In genomic region chr10:98415710-98416077, GRCh38 we compare ENCODE assay signal across 12 cellular contexts. TPM values are rescaled to one million over a fixed set of nuclear protein-coding genes. Genes with fewer than 3 reads are reported as not detected.
DNase-seq lines count a peak whose midpoint lies in the region; ATAC-seq, FAIRE-seq and TF ChIP-seq lines count a peak whose summit lies in the region.
"Had no signal": no experiment of that assay in that cellular context is flagged by ENCODE, and none has a peak within 500 bp of the region (broad histone marks: within the 10 kb centered on the region; RNA-seq: fewer than 3 reads in every experiment).

No MANE protein-coding gene starts in this region.

- H3K4me1 Mint-ChIP-seq in CD4-positive, alpha-beta T cell (ENCODE audit: low read depth): peaks cover 26% of the 10 kb centered on the region

- no peak overlapping the region for H2BK15ac ChIP-seq in H1 (ENCODE audit: low read length)

- H3K79me2 ChIP-seq in Loucy (ENCODE audit: insufficient read depth, low read length) (peaks cover 11% of the 10 kb centered on the region), H1 (ENCODE audit: control insufficient read depth in 1 of 2, insufficient read depth in 2 of 2, low read length in 2 of 2) (no peaks in the 10 kb centered on the region), osteoblast (ENCODE audit: insufficient read depth, low read length) (peaks cover 10% of the 10 kb centered on the region)

- no peak overlapping the region for H3K14ac ChIP-seq in H1 (ENCODE audit: insufficient read length)

- H3K4me3 ChIP-seq in Loucy (ENCODE audit: low read length, poor library complexity, severe bottlenecking): no peak overlapping the region
- H3K4me3 ChIP-seq in H1 (ENCODE audit: extremely low read depth in 1 of 4, insufficient read depth in 2 of 4, low read depth in 3 of 4, low read length in 4 of 4): no peak overlapping the region
- no peak overlapping the region for H3K4me3 ChIP-seq in osteoblast (ENCODE audit: insufficient read depth, low read length)

- CTCF ChIA-PET in CD4-positive, alpha-beta T cell (lab: Charles Lee): interaction anchor here (2.8 kb wide), 1 partner anchor 10 kb away, joined by 11 read pairs; no protein-coding TSS in a partner anchor
- CTCF ChIA-PET in H1 (lab: Charles Lee; ENCODE audit: partially characterized antibody): interaction anchor here (0.8 to 6.9 kb wide), 2 partner anchors 10 to 14 kb away, joined by 3 to 69 read pairs; no protein-coding TSS in a partner anchor

- H3F3A ChIP-seq in Loucy (ENCODE audit: low read depth): no peaks in the 10 kb centered on the region

- H3K4me3 Mint-ChIP-seq in CD4-positive, alpha-beta T cell: no peak overlapping the region

- POLR2A ChIA-PET in CD4-positive, alpha-beta T cell (lab: Charles Lee): interaction anchor here (0.6 kb wide), 1 partner anchor 10 kb away, joined by 3 read pairs; no protein-coding TSS in a partner anchor
- POLR2A ChIA-PET in H1 (lab: Charles Lee; ENCODE audit: partially characterized antibody): interaction anchor here (0.6 to 2.0 kb wide), 9 partner anchors 9 to 1015 kb away, joined by 3 to 11 read pairs (median 5); partner anchors contain the start of genes GOT1 and HPS1

- no peak overlapping the region for H2BK20ac ChIP-seq in H1 (ENCODE audit: low read length)

- H3K23ac ChIP-seq in H1 (ENCODE audit: insufficient read length): no peak overlapping the region

- intact Hi-C loops in CD4-positive, alpha-beta T cell (cut with DNase I, micrococcal nuclease): no loop called here

- no peak overlapping the region for H2AK5ac ChIP-seq in H1 (ENCODE audit: low read depth, low read length)

- peak overlapping the region; percentile 95 for H3K27ac Mint-ChIP-seq in CD4-positive, alpha-beta T cell

- H3K36me3 Mint-ChIP-seq in CD4-positive, alpha-beta T cell (ENCODE audit: low read depth): peaks cover 44% of the 10 kb centered on the region

- H3K4ac ChIP-seq in H1 (replicated peaks; ENCODE audit: insufficient read length, low read depth, low read length): no peak overlapping the region

- peaks cover 2% of the 10 kb centered on the region; the same call in 1 of the 2 replicates for H3K36me3 ChIP-seq in Loucy (ENCODE audit: insufficient read depth, low read length)
- peaks cover 0 to 6% (median 2%) of the 10 kb centered on the region in 4 experiments; a peak in 4 of 8 replicates for H3K36me3 ChIP-seq in H1 (ENCODE audit: control insufficient read depth in 2 of 4, insufficient read depth in 4 of 4, low read length in 3 of 4)
- peaks cover 19% of the 10 kb centered on the region for H3K36me3 ChIP-seq in osteoblast (ENCODE audit: insufficient read depth, low read length)

- H3K4me2 ChIP-seq in Loucy (ENCODE audit: low read depth, low read length, poor library complexity, severe bottlenecking): peak overlapping the region; percentile 98
- peak overlapping the region; percentile 63 to 64; a peak in 2 of 4 replicates for H3K4me2 ChIP-seq in H1 (ENCODE audit: insufficient read depth in 1 of 2, low read depth in 2 of 2, low read length in 2 of 2)
- H3K4me2 ChIP-seq in osteoblast (ENCODE audit: insufficient read depth, low read length): peak overlapping the region; percentile 93

- no peak overlapping the region for H2BK120ac ChIP-seq in H1 (replicated peaks; ENCODE audit: low read depth, low read length)

- H2BK12ac ChIP-seq in H1 (ENCODE audit: low read depth, low read length): no peak overlapping the region

- TF ChIP-seq EP300 in H1 (IDR thresholded peaks at IDR 0.05; ENCODE audit: borderline replicate concordance in 1 of 2, low read depth in 2 of 2, low read length in 2 of 2): no peak

- H3K27me3 ChIP-seq in CD4-positive, alpha-beta T cell (ENCODE audit: control insufficient read depth, insufficient read depth, low read length): no peaks in the 10 kb centered on the region
- H3K27me3 ChIP-seq in Loucy (ENCODE audit: insufficient read depth, low read length, poor library complexity, severe bottlenecking) (no peaks in the 10 kb centered on the region), H1 (replicated peaks in 1 of 4; ENCODE audit: control insufficient read depth in 3 of 4, extremely low read depth in 1 of 4, insufficient read depth in 3 of 4, low read length in 3 of 4) (no peaks in the 10 kb centered on the region), osteoblast (ENCODE audit: insufficient read depth, low read length) (no peaks in the 10 kb centered on the region)
- H3K27me3 ChIP-seq: neutrophil had no signal

- H3K79me1 ChIP-seq in H1 (ENCODE audit: low read depth, low read length): no peaks in the 10 kb centered on the region

- H3K18ac ChIP-seq in H1 (ENCODE audit: extremely low read depth, low read length): no peak overlapping the region

- peak overlapping the region; percentile 45 for H3K27ac ChIP-seq in CD4-positive, alpha-beta T cell (ENCODE audit: low read depth, low read length)
- no peak overlapping the region for H3K27ac ChIP-seq in H1 (ENCODE audit: low read depth, low read length)
- H3K27ac ChIP-seq in osteoblast (ENCODE audit: low read depth, low read length): no peak overlapping the region
- H3K27ac ChIP-seq: neutrophil had no signal

- H3K9me3 ChIP-seq in CD4-positive, alpha-beta T cell (ENCODE audit: control insufficient read depth, low read length): no peaks in the 10 kb centered on the region
- no peaks in the 10 kb centered on the region for H3K9me3 ChIP-seq in Loucy (ENCODE audit: insufficient read depth, low read depth, low read length)
- H3K9me3 ChIP-seq in H1 (ENCODE audit: insufficient read depth in 2 of 2, low read depth in 1 of 2, low read length in 1 of 2): no peaks in the 10 kb centered on the region
- H3K9me3 ChIP-seq in osteoblast (ENCODE audit: low read depth, low read length): no peaks in the 10 kb centered on the region
- H3K9me3 ChIP-seq: neutrophil had no signal

- no peak overlapping the region for H4K8ac ChIP-seq in H1 (ENCODE audit: extremely low read depth, insufficient read depth, low read length)

- no peak for DNase-seq in CD4-positive, alpha-beta T cell
- DNase-seq in H1 (ENCODE audit: low read depth in 1 of 2, low spot score in 2 of 2): no peak
- DNase-seq in osteoblast (ENCODE audit: insufficient read length, low spot score, missing footprints): no peak
- no peak for DNase-seq in NCI-H510A (lab: John Stamatoyannopoulos, UW)
- no peak for DNase-seq in NCI-H774 (lab: John Stamatoyannopoulos, UW)
- no peak for DNase-seq in NCI-H2196 treated with DMSO at 0.1 percent for 48 hours (lab: John Stamatoyannopoulos, UW; ENCODE audit: unreplicated experiment)
- no peak for DNase-seq in stimulated activated CD8-positive, alpha-beta memory T cell treated with anti-CD3 and anti-CD28 coated beads, Interleukin-4, amount 100 ng/mL, for 48 hours
- DNase-seq: activated gamma-delta T cell, GF-D8, NCI-H187 had no signal

- H3K9me2 ChIP-seq in Loucy (replicated peaks; ENCODE audit: low read depth, low read length): no peaks in the 10 kb centered on the region

- H2AFZ ChIP-seq in Loucy (ENCODE audit: low read length): 0 out of 2 replicates have a peak overlapping the region, but pooled peaks have one; percentile 2
- no peak overlapping the region for H2AFZ ChIP-seq in H1 (ENCODE audit: low read length)
- H2AFZ ChIP-seq in osteoblast (ENCODE audit: low read length): peak overlapping the region; percentile 93

- peak overlapping the region; percentile 87 for H3K9ac ChIP-seq in Loucy (ENCODE audit: low read depth, low read length, poor library complexity, severe bottlenecking)
- no peak overlapping the region for H3K9ac ChIP-seq in H1 (replicated peaks in 1 of 4; ENCODE audit: extremely low read depth in 1 of 4, low read depth in 3 of 4, low read length in 3 of 4)

- no peak for FAIRE-seq in H1 (lab: Jason Lieb, UNC)

- H3K27me3 Mint-ChIP-seq in CD4-positive, alpha-beta T cell: no peaks in the 10 kb centered on the region

- H2BK5ac ChIP-seq in H1 (ENCODE audit: low read depth, low read length): no peak overlapping the region

- H3K56ac ChIP-seq in H1 (replicated peaks; ENCODE audit: insufficient read length, low read depth, low read length): no peak overlapping the region

- no peaks in the 10 kb centered on the region; the same call in 1 of the 2 replicates for H3K23me2 ChIP-seq in H1 (ENCODE audit: low read depth, low read length)

- 84% methylated on average over 8 of the region's 8 CpGs; no CpG with 5 or more reads in 1 of the 2 experiments for WGBS in H1 (ENCODE audit: extremely low coverage in 1 of 2, insufficient coverage in 1 of 2, insufficient read length in 1 of 2, insufficient replicate concordance in 2 of 2, low coverage in 1 of 2, low lambda C conversion rate in 2 of 2, missing lambda C conversion rate in 1 of 2), 2 experiments

- no peak overlapping the region for H4K91ac ChIP-seq in H1 (replicated peaks; ENCODE audit: insufficient read length, low read length)

- H4K5ac ChIP-seq in H1 (ENCODE audit: insufficient read length, low read depth, low read length): no peak overlapping the region

- H3K9me3 Mint-ChIP-seq in CD4-positive, alpha-beta T cell: no peaks in the 10 kb centered on the region

- TF ChIP-seq RAD21 in H1 (IDR thresholded peaks at IDR 0.05 in 1 of 2, conservative IDR thresholded peaks at IDR 0.05 in 1 of 2; ENCODE audit: low read depth in 2 of 2, low read length in 2 of 2): no peak

- no peak for TF ChIP-seq POLR2A in H1 (IDR thresholded peaks at IDR 0.05; ENCODE audit: control extremely low read depth in 1 of 2, low read depth in 2 of 2, low read length in 2 of 2)

- peaks cover 11% of the 10 kb centered on the region for H3K4me1 ChIP-seq in Loucy (ENCODE audit: insufficient read depth, low read length, poor library complexity, severe bottlenecking)
- H3K4me1 ChIP-seq in H1 (replicated peaks in 1 of 4; ENCODE audit: control insufficient read depth in 3 of 4, insufficient read depth in 4 of 4, low read length in 3 of 4): peaks cover 0 to 10% (median 3%) of the 10 kb centered on the region in 4 experiments; a peak in 6 of 7 replicates
- H3K4me1 ChIP-seq in osteoblast (ENCODE audit: insufficient read depth, low read length): peaks cover 14% of the 10 kb centered on the region

- no peak for ATAC-seq in CD4-positive, alpha-beta T cell (ENCODE audit: poor library complexity)

- TF ChIP-seq CTCF in CD4-positive, alpha-beta T cell (IDR thresholded peaks at IDR 0.05): no peak
- TF ChIP-seq CTCF in Loucy (conservative IDR thresholded peaks at IDR 0.05; ENCODE audit: low read length) (no peak), H1 (IDR thresholded peaks at IDR 0.05; ENCODE audit: control extremely low read depth in 1 of 3, insufficient read depth in 1 of 3, low read depth in 1 of 3, low read length in 3 of 3) (no peak), osteoblast (IDR thresholded peaks at IDR 0.05; ENCODE audit: extremely low read depth, low read depth, low read length) (no peak)

- H4K20me1 ChIP-seq in Loucy (ENCODE audit: insufficient read depth, low read length, poor library complexity, severe bottlenecking): no peaks in the 10 kb centered on the region
- H4K20me1 ChIP-seq in H1 (replicated peaks in 1 of 2; ENCODE audit: control insufficient read depth in 1 of 2, insufficient read depth in 2 of 2, low read length in 2 of 2): no peaks in the 10 kb centered on the region
- no peaks in the 10 kb centered on the region for H4K20me1 ChIP-seq in osteoblast (ENCODE audit: insufficient read depth, low read length)

RNA-seq across cellular contexts. Expression of gene PYROXD2, which starts 0.7 kb away (rescaled TPM):
- 1 to 10 TPM; 8.5 to 9.8 TPM for total RNA-seq in CD4-positive, alpha-beta T cell
- total RNA-seq in H1 (2021; fragmentation: NEBNext Ultra II Directional; extraction: Animal tissue kit (Norgen Biotek cat#: 25700)): 3.2 and 4.2 TPM in 2 replicates
- 4.2 and 5.4 TPM in 2 replicates for polyA plus RNA-seq in H1 (2011; rRNA removed)
- 5.1 TPM for polyA plus RNA-seq in H1 (2011; cell fraction: cytosol; rRNA removed)
- polyA plus RNA-seq in H1 (2011; cell fraction: nucleus; rRNA removed): 17.2 TPM
- polyA plus RNA-seq in H1 (2012, experiment 1 of 2): 1.9 to 4.6 TPM (median 3.9 TPM) in 4 replicates
- polyA plus RNA-seq in H1 (2012, experiment 2 of 2): 7.6 TPM
- 2.6 TPM for polyA plus RNA-seq in H1 (2013, experiment 1 of 2)
- polyA plus RNA-seq in H1 (2013, experiment 2 of 2): 1.7 TPM
- polyA minus RNA-seq in H1 (2011; rRNA and poly(A)+ RNA removed): 2.1 TPM in 2 replicates
- polyA minus RNA-seq in H1 (2011; cell fraction: cytosol; rRNA and poly(A)+ RNA removed): 8.9 TPM
- polyA minus RNA-seq in H1 (2011; cell fraction: nucleus; rRNA and poly(A)+ RNA removed): 4.9 TPM
- total RNA-seq in osteoblast: 11.6 and 12.4 TPM in 2 replicates

RNA-seq across cellular contexts. Expression of gene HPS1, which starts 31.0 kb away (rescaled TPM):
- 10 to 100 TPM; 49.8 to 50.5 TPM for total RNA-seq in CD4-positive, alpha-beta T cell
- total RNA-seq in H1 (2021; fragmentation: NEBNext Ultra II Directional; extraction: Animal tissue kit (Norgen Biotek cat#: 25700)): 38.7 and 44.0 TPM in 2 replicates
- 61.7 and 67.5 TPM in 2 replicates for polyA plus RNA-seq in H1 (2011; rRNA removed)
- polyA plus RNA-seq in H1 (2011; cell fraction: cytosol; rRNA removed): 51.9 TPM
- 151 TPM for polyA plus RNA-seq in H1 (2011; cell fraction: nucleus; rRNA removed)
- polyA plus RNA-seq in H1 (2012, experiment 1 of 2): 44.2 to 60.2 TPM (median 54.2 TPM) in 4 replicates
- polyA plus RNA-seq in H1 (2012, experiment 2 of 2): 44.6 TPM
- polyA plus RNA-seq in H1 (2013, experiment 1 of 2): 32.9 TPM
- 32.5 TPM for polyA plus RNA-seq in H1 (2013, experiment 2 of 2)
- 39.4 and 49.7 TPM in 2 replicates for polyA minus RNA-seq in H1 (2011; rRNA and poly(A)+ RNA removed)
- 24.3 TPM for polyA minus RNA-seq in H1 (2011; cell fraction: cytosol; rRNA and poly(A)+ RNA removed)
- 60.9 TPM for polyA minus RNA-seq in H1 (2011; cell fraction: nucleus; rRNA and poly(A)+ RNA removed)
- total RNA-seq in osteoblast: 52.1 and 61.9 TPM in 2 replicates
